9 cellular contexts compared by ENCODE assay signal in the genomic region with DNA sequence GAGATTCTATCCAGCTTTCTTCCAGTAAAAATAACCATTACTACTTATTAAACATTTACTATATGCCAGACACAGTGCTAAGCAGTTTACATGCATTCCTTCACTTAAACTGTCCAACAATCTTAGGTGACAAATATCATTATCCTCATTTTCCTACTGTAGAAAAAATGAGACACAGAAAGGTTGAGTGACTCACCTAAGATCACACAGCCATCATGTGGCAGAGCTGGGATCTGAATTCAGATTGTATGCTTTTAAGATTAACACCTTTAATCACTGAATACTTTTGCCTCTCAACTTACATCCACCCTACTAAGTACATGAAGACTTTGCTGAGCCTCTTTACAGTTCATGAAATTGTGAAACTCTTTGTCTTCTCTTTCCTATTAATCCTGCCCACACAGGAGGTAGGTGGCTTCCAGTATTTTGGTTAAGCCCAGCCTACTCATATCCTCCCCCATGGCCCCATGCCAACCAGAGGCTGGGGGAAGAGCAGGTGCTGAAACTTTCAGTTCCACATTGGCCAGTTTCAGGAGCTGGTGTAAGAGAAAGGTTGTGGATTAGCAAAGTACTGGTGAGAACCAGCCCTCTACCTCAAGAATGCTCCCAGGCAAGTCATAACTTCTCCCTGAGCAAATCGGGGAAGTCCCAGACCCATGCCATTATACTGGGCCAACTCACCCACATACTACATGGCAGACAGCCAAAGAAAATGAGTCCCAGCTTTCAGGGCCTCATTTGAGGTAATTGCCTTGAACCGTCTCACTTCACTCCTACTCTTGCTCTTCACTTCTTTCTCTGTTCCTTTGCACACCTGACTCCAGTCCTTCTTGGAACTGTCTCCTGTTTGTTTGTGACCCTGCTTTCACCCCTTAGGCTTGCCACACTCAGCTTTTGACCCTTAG.
DNase-seq lines count a peak whose midpoint lies in the region; ATAC-seq and TF ChIP-seq lines count a peak whose summit lies in the region.
"Had no signal": no experiment of that assay in that cellular context is flagged by ENCODE, and none has a peak within 500 bp of the region (broad histone marks: within the 10 kb centered on the region; RNA-seq: fewer than 3 reads in every experiment).

No MANE protein-coding gene starts in this region.

- TF ChIP-seq CTCF in GM12864 (IDR thresholded peaks at IDR 0.05; ENCODE audit: low read depth, low read length, missing control alignments), result no peak
- no peak for TF ChIP-seq CTCF in upper lobe of right lung (IDR thresholded peaks at IDR 0.05)
- TF ChIP-seq CTCF in chondrocyte (IDR thresholded peaks at IDR 0.05), result no peak

- no peaks in the 10 kb centered on the region for H3K27me3 ChIP-seq in upper lobe of right lung

- no peaks in the 10 kb centered on the region for H3K9me3 ChIP-seq in upper lobe of right lung

- H3K4me3 ChIP-seq in GM12864 (ENCODE audit: low read depth, low read length), result no peak overlapping the region
- no peak overlapping the region for H3K4me3 ChIP-seq in upper lobe of right lung

- no peak overlapping the region for H3K27ac ChIP-seq in upper lobe of right lung
- H3K27ac ChIP-seq: parathyroid adenoma had no signal

- no peak overlapping the region for H3K4me3 Mint-ChIP-seq in activated T-helper 17 cell treated with anti-CD3 and anti-CD28 coated beads, Interleukin-2, amount 50 U/mL, for 72 hours
- no peak overlapping the region for H3K4me3 Mint-ChIP-seq in chondrocyte (ENCODE audit: unreplicated experiment)

- H3K36me3 ChIP-seq in upper lobe of right lung, result no peaks in the 10 kb centered on the region

- no peaks in the 10 kb centered on the region for H3K4me1 ChIP-seq in upper lobe of right lung
- H3K4me1 ChIP-seq: parathyroid adenoma had no signal

- intact Hi-C loops in upper lobe of right lung (cut with DNase I), result no loop called here

- ATAC-seq in GM21360 (IDR thresholded peaks at IDR 0.05; ENCODE audit: unreplicated experiment) (peak; percentile 93), HG03460 (IDR thresholded peaks at IDR 0.05; ENCODE audit: unreplicated experiment) (peak; percentile 96), upper lobe of right lung (peak; percentile 71)
- ATAC-seq in activated T-helper 17 cell treated with anti-CD3 and anti-CD28 coated beads, Interleukin-2, amount 50 U/mL, for 72 hours (replicated peaks), result peak; percentile 77

- H3K27ac Mint-ChIP-seq in activated T-helper 17 cell treated with anti-CD3 and anti-CD28 coated beads, Interleukin-2, amount 50 U/mL, for 72 hours, result no peak overlapping the region
- no peak overlapping the region for H3K27ac Mint-ChIP-seq in chondrocyte (ENCODE audit: unreplicated experiment)

- no peaks in the 10 kb centered on the region for H3K9me3 Mint-ChIP-seq in activated T-helper 17 cell treated with anti-CD3 and anti-CD28 coated beads, Interleukin-2, amount 50 U/mL, for 72 hours
- H3K9me3 Mint-ChIP-seq in chondrocyte (ENCODE audit: low read depth), result no peaks in the 10 kb centered on the region

- no peaks in the 10 kb centered on the region for H3K36me3 Mint-ChIP-seq in activated T-helper 17 cell treated with anti-CD3 and anti-CD28 coated beads, Interleukin-2, amount 50 U/mL, for 72 hours (ENCODE audit: low read depth)
- no peaks in the 10 kb centered on the region for H3K36me3 Mint-ChIP-seq in chondrocyte (ENCODE audit: low read depth)

- peak; percentile 91 for DNase-seq in GM12864 (ENCODE audit: low read depth)
- peak; percentile 64 for DNase-seq in upper lobe of right lung
- no peak for DNase-seq in UCSD-AML1 (lab: John Stamatoyannopoulos, UW; ENCODE audit: unreplicated experiment)
- DNase-seq in chondrocyte (ENCODE audit: low spot score), result no peak
- DNase-seq in activated gamma-delta T cell treated with Interleukin-2 at 50 U/mL for 16 hours, result no peak

- H3K27me3 Mint-ChIP-seq in activated T-helper 17 cell treated with anti-CD3 and anti-CD28 coated beads, Interleukin-2, amount 50 U/mL, for 72 hours, result no peaks in the 10 kb centered on the region
- H3K27me3 Mint-ChIP-seq in chondrocyte (ENCODE audit: low read depth), result no peaks in the 10 kb centered on the region

- H3K4me1 Mint-ChIP-seq in activated T-helper 17 cell treated with anti-CD3 and anti-CD28 coated beads, Interleukin-2, amount 50 U/mL, for 72 hours, result no peaks in the 10 kb centered on the region
- no peaks in the 10 kb centered on the region for H3K4me1 Mint-ChIP-seq in chondrocyte (ENCODE audit: low read depth)

Comparison
In these comparisons a context has a peak if more than half of its experiments do, and no peak if none do; other contexts are left out.
1. DNase-seq: peak in GM12864 (single experiment) and upper lobe of right lung (single experiment); none in UCSD-AML1 (single experiment), chondrocyte (single experiment) and activated gamma-delta T cell treated with Interleukin-2 at 50 U/mL for 16 hours (single experiment).
2. Peak in every context shown above with its lines, with median percentiles within 50 percentile points of each other: ATAC-seq.